In the genomic region with DNA sequence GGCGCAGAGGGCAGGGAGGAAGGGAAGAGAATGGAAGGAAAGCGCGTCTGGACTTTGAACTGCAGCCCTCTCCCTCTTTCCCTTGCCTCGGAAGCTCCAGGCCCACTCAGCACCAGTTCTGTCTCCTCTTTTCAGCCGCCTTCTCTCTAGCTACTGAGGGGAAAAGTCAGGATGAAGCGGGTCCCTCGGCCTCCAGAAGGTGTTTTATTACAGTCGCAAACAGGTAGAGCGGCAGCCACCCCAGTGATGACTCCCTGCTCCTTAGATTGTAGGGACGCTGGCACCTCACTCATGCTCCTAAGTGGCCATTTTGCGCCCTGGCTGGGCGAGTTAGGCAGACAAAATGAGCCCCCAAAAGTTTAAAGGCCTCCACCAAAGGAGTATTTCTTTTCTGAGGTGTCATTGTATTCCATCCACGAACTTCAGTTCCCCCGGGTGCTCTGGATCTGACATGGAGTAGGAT, we compare ENCODE assay signal across 8 cellular contexts. TPM values are rescaled to one million over a fixed set of nuclear protein-coding genes. Genes with fewer than 3 reads are reported as not detected.
DNase-seq lines count a peak whose midpoint lies in the region; ATAC-seq lines count a peak whose summit lies in the region.

No MANE protein-coding gene starts in this region.

- peak; percentile 71 for DNase-seq in DMS79 treated with DMSO at 0.1 percent for 48 hours (lab: John Stamatoyannopoulos, UW)
- DNase-seq in DMS79 (lab: John Stamatoyannopoulos, UW), result no peak
- DNase-seq in activated naive CD8-positive, alpha-beta T cell treated with anti-CD3 and anti-CD28 coated beads for 36 hours, result no peak
- DNase-seq in KBM-7, result no peak

- H3K4me1 ChIP-seq in iPS-20b (ENCODE audit: insufficient read depth, low read length) (peaks cover 32% of the 10 kb centered on the region), stomach smooth muscle (ENCODE audit: control insufficient read depth, insufficient read depth, low read length) (peaks cover 23% of the 10 kb centered on the region)

- peak overlapping the region; percentile 77 for H3K4me3 Mint-ChIP-seq in activated naive CD8-positive, alpha-beta T cell treated with anti-CD3 and anti-CD28 coated beads for 36 hours

- ATAC-seq in HG03457 (IDR thresholded peaks at IDR 0.05; ENCODE audit: unreplicated experiment) (no peak), HG03442 (IDR thresholded peaks at IDR 0.05; ENCODE audit: unreplicated experiment) (no peak)

- peak overlapping the region; percentile 87 for H3K27ac Mint-ChIP-seq in activated naive CD8-positive, alpha-beta T cell treated with anti-CD3 and anti-CD28 coated beads for 36 hours

- H3K4me1 Mint-ChIP-seq in activated naive CD8-positive, alpha-beta T cell treated with anti-CD3 and anti-CD28 coated beads for 36 hours, result peaks cover 31% of the 10 kb centered on the region

- no peaks in the 10 kb centered on the region for H3K27me3 Mint-ChIP-seq in activated naive CD8-positive, alpha-beta T cell treated with anti-CD3 and anti-CD28 coated beads for 36 hours

- H3K27ac ChIP-seq in iPS-20b (ENCODE audit: low read length) (peak overlapping the region; percentile 66), stomach smooth muscle (ENCODE audit: low read length) (peak overlapping the region; percentile 91)

- H3K4me3 ChIP-seq in iPS-20b (ENCODE audit: low read length), result peak overlapping the region; percentile 82
- peak overlapping the region; percentile 77 to 82 for H3K4me3 ChIP-seq in stomach smooth muscle (ENCODE audit: low read length in 2 of 2)

- H3K27me3 ChIP-seq in iPS-20b (ENCODE audit: insufficient read depth, low read length) (no peaks in the 10 kb centered on the region), stomach smooth muscle (ENCODE audit: control insufficient read depth in 1 of 2, insufficient read depth in 2 of 2, low read length in 2 of 2) (no peaks in the 10 kb centered on the region)

- H3K9me3 ChIP-seq in iPS-20b (ENCODE audit: insufficient read depth, low read depth, low read length) (no peaks in the 10 kb centered on the region), stomach smooth muscle (ENCODE audit: control insufficient read depth in 2 of 2, low read length in 2 of 2) (no peaks in the 10 kb centered on the region)

- H3K9ac ChIP-seq in iPS-20b (ENCODE audit: low read depth, low read length), result peak overlapping the region; percentile 93
- peak overlapping the region; percentile 88 to 95 for H3K9ac ChIP-seq in stomach smooth muscle (ENCODE audit: low read length in 2 of 2)

- no peaks in the 10 kb centered on the region for H3K9me3 Mint-ChIP-seq in activated naive CD8-positive, alpha-beta T cell treated with anti-CD3 and anti-CD28 coated beads for 36 hours

- in situ Hi-C loops in KBM-7 (cut with MboI; ENCODE audit: low pct_unique_long_range_greater_than_20kb, low sequenced_read_pairs), result no loop called here

- H3K36me3 ChIP-seq in iPS-20b (ENCODE audit: insufficient read depth, low read depth, low read length), result no peaks in the 10 kb centered on the region
- H3K36me3 ChIP-seq in stomach smooth muscle (ENCODE audit: control insufficient read depth in 2 of 2, insufficient read depth in 2 of 2, low read length in 2 of 2), result no peaks in the 10 kb centered on the region

- peaks cover 19% of the 10 kb centered on the region for H3K36me3 Mint-ChIP-seq in activated naive CD8-positive, alpha-beta T cell treated with anti-CD3 and anti-CD28 coated beads for 36 hours

RNA-seq across cellular contexts. Expression of a gene that starts 0.9 kb away (rescaled TPM):
- 100 to 1,000 TPM; 129 TPM for total RNA-seq in activated naive CD8-positive, alpha-beta T cell treated with anti-CD3 and anti-CD28 coated beads for 36 hours
